Comparison of ENCODE assay signal across 8 cellular contexts in the genomic region with DNA sequence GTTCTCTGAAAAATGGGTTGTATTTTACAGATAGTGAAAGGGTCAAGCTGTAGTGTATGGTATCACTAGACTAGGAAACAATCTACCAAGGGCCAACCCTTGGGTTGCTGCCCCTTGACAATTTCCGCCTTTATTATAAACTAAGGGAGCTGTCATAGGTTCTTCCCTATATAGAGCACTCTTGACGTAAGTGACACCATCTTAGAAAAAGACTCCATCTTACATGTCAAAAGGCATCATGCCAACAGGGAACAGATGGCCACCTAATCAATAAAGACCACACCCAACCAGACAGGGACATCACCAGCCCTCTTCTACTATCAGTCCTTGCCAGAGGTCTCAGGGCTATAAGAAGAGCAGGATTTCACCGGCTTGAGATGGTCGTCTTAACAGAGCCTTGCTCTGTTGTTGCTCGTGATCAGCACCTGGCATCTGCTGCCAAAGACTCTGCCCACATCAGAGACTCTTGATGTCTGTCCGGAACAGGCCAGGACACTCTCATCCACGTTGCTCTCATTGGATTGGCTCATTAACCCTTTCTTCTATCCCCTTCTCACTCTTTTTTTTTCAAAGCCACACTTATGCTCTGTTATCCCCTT.
DNase-seq lines count a peak whose midpoint lies in the region; ATAC-seq and TF ChIP-seq lines count a peak whose summit lies in the region.
"Not testable (repeated sequence)": the region's sequence is repeated elsewhere in the genome, so short reads cannot be mapped to it uniquely, and the experiment has no call there.

No MANE protein-coding gene starts in this region.

- H2AFZ ChIP-seq in Karpas-422 (ENCODE audit: low read length): not testable (repeated sequence)

- H3K36me3 Mint-ChIP-seq in CD8-positive, alpha-beta T cell; activated CD8-positive, alpha-beta T cell treated with anti-CD3 and anti-CD28 coated beads, Interleukin-2, amount 10 ng/mL, durations not matched to agents 7 days and 5 days (ENCODE audit: low read depth); natural killer cell: not testable (repeated sequence)
- peaks cover 13% of the 10 kb centered on the region for H3K36me3 Mint-ChIP-seq in activated naive CD8-positive, alpha-beta T cell treated with anti-CD3 and anti-CD28 coated beads for 36 hours
- H3K36me3 Mint-ChIP-seq in stimulated activated naive CD8-positive, alpha-beta T cell treated with anti-CD3 and anti-CD28 coated beads, Interleukin-15, Interleukin-2, amounts not matched to agents 100 ng/mL and 50 ng/mL, for 24 hours (ENCODE audit: low read depth): peaks cover 17% of the 10 kb centered on the region

- peak overlapping the region; percentile 15 for H3K9ac ChIP-seq in Karpas-422 (ENCODE audit: low read length)

- CTCF ChIA-PET in CD8-positive, alpha-beta T cell (lab: Charles Lee); activated CD8-positive, alpha-beta T cell treated with anti-CD3 and anti-CD28 coated beads, Interleukin-2, amount 10 ng/mL, durations not matched to agents 7 days and 5 days (lab: Charles Lee): not testable (repeated sequence)

- H3K4me3 ChIP-seq in CD8-positive, alpha-beta T cell (ENCODE audit: low read depth, low read length); Karpas-422 (ENCODE audit: low read length): not testable (repeated sequence)

- intact Hi-C loops in CD8-positive, alpha-beta T cell (cut with DNase I, micrococcal nuclease); natural killer cell (cut with micrococcal nuclease): not testable (repeated sequence)

- H3K9me3 ChIP-seq in CD8-positive, alpha-beta T cell (ENCODE audit: low read length); Karpas-422 (ENCODE audit: low read length): not testable (repeated sequence)

- POLR2A ChIA-PET in CD8-positive, alpha-beta T cell (lab: Charles Lee); activated CD8-positive, alpha-beta T cell treated with anti-CD3 and anti-CD28 coated beads, Interleukin-2, amount 10 ng/mL, durations not matched to agents 7 days and 5 days (lab: Charles Lee): not testable (repeated sequence)

- peak overlapping the region; percentile 44 for H3K4me2 ChIP-seq in Karpas-422 (ENCODE audit: low read depth, low read length, poor library complexity, severe bottlenecking)

- H3K27me3 ChIP-seq in CD8-positive, alpha-beta T cell (ENCODE audit: insufficient read depth, low read length); Karpas-422 (ENCODE audit: low read length): not testable (repeated sequence)

- ATAC-seq in CD8-positive, alpha-beta T cell; activated CD8-positive, alpha-beta T cell treated with anti-CD3 and anti-CD28 coated beads, Interleukin-2, amount 10 ng/mL, durations not matched to agents 7 days and 5 days; natural killer cell: not testable (repeated sequence)

- not testable (repeated sequence) for H3K4me3 Mint-ChIP-seq in CD8-positive, alpha-beta T cell; activated CD8-positive, alpha-beta T cell treated with anti-CD3 and anti-CD28 coated beads, Interleukin-2, amount 10 ng/mL, durations not matched to agents 7 days and 5 days; activated naive CD8-positive, alpha-beta T cell treated with anti-CD3 and anti-CD28 coated beads for 36 hours; natural killer cell
- H3K4me3 Mint-ChIP-seq in stimulated activated naive CD8-positive, alpha-beta T cell treated with anti-CD3 and anti-CD28 coated beads, Interleukin-15, Interleukin-2, amounts not matched to agents 100 ng/mL and 50 ng/mL, for 24 hours: peak overlapping the region; percentile 47

- peaks cover 19% of the 10 kb centered on the region for H3K4me1 Mint-ChIP-seq in CD8-positive, alpha-beta T cell (ENCODE audit: low read depth)
- peaks cover 33% of the 10 kb centered on the region for H3K4me1 Mint-ChIP-seq in activated CD8-positive, alpha-beta T cell treated with anti-CD3 and anti-CD28 coated beads, Interleukin-2, amount 10 ng/mL, durations not matched to agents 7 days and 5 days (ENCODE audit: low read depth)
- peaks cover 15% of the 10 kb centered on the region for H3K4me1 Mint-ChIP-seq in activated naive CD8-positive, alpha-beta T cell treated with anti-CD3 and anti-CD28 coated beads for 36 hours
- H3K4me1 Mint-ChIP-seq in natural killer cell: peaks cover 5 to 14% of the 10 kb centered on the region in 2 donors
- peaks cover 57% of the 10 kb centered on the region for H3K4me1 Mint-ChIP-seq in stimulated activated naive CD8-positive, alpha-beta T cell treated with anti-CD3 and anti-CD28 coated beads, Interleukin-15, Interleukin-2, amounts not matched to agents 100 ng/mL and 50 ng/mL, for 24 hours (ENCODE audit: low read depth)

- peak overlapping the region; percentile 71 for H3K27ac Mint-ChIP-seq in CD8-positive, alpha-beta T cell
- H3K27ac Mint-ChIP-seq in activated CD8-positive, alpha-beta T cell treated with anti-CD3 and anti-CD28 coated beads, Interleukin-2, amount 10 ng/mL, durations not matched to agents 7 days and 5 days: peak overlapping the region; percentile 23
- peak overlapping the region; percentile 66 for H3K27ac Mint-ChIP-seq in activated naive CD8-positive, alpha-beta T cell treated with anti-CD3 and anti-CD28 coated beads for 36 hours
- peak overlapping the region; percentile 54 to 81 for H3K27ac Mint-ChIP-seq in natural killer cell
- H3K27ac Mint-ChIP-seq in stimulated activated naive CD8-positive, alpha-beta T cell treated with anti-CD3 and anti-CD28 coated beads, Interleukin-15, Interleukin-2, amounts not matched to agents 100 ng/mL and 50 ng/mL, for 24 hours: peak overlapping the region; percentile 94

- TF ChIP-seq POLR2A in erythroblast (IDR thresholded peaks at IDR 0.05; ENCODE audit: low read length): peak; percentile 78

- DNase-seq in CD8-positive, alpha-beta T cell; Karpas-422; activated CD8-positive, alpha-beta T cell treated with anti-CD3 and anti-CD28 coated beads, Interleukin-2, amount 10 ng/mL, durations not matched to agents 7 days and 5 days; activated naive CD8-positive, alpha-beta T cell treated with anti-CD3 and anti-CD28 coated beads for 36 hours; erythroblast (lab: John Stamatoyannopoulos, UW); natural killer cell: not testable (repeated sequence)
- peak; percentile 18 for DNase-seq in SW480 (ENCODE audit: low spot score)

- H4K20me1 ChIP-seq in Karpas-422 (ENCODE audit: insufficient read depth, low read depth, low read length): not testable (repeated sequence)

- not testable (repeated sequence) for H3K27ac ChIP-seq in CD8-positive, alpha-beta T cell (ENCODE audit: low read depth, low read length)
- peak overlapping the region; percentile 95 for H3K27ac ChIP-seq in Karpas-422 (ENCODE audit: low read length)

- not testable (repeated sequence) for H3K9me3 Mint-ChIP-seq in CD8-positive, alpha-beta T cell; activated CD8-positive, alpha-beta T cell treated with anti-CD3 and anti-CD28 coated beads, Interleukin-2, amount 10 ng/mL, durations not matched to agents 7 days and 5 days (ENCODE audit: insufficient read depth); activated naive CD8-positive, alpha-beta T cell treated with anti-CD3 and anti-CD28 coated beads for 36 hours; natural killer cell; stimulated activated naive CD8-positive, alpha-beta T cell treated with anti-CD3 and anti-CD28 coated beads, Interleukin-15, Interleukin-2, amounts not matched to agents 100 ng/mL and 50 ng/mL, for 24 hours

- not testable (repeated sequence) for H3K4me1 ChIP-seq in CD8-positive, alpha-beta T cell (ENCODE audit: insufficient read depth, low read length)
- peaks cover 68% of the 10 kb centered on the region for H3K4me1 ChIP-seq in Karpas-422 (ENCODE audit: low read length)

- H3K36me3 ChIP-seq in CD8-positive, alpha-beta T cell (ENCODE audit: insufficient read depth, low read length); Karpas-422 (ENCODE audit: insufficient read depth, low read length): not testable (repeated sequence)

- not testable (repeated sequence) for H3K9me2 ChIP-seq in Karpas-422 (replicated peaks; ENCODE audit: insufficient read depth, low read length)

- not testable (repeated sequence) for TF ChIP-seq CTCF in CD8-positive, alpha-beta T cell (IDR thresholded peaks at IDR 0.05); natural killer cell (IDR thresholded peaks at IDR 0.05)

- H3K27me3 Mint-ChIP-seq in CD8-positive, alpha-beta T cell (ENCODE audit: low read depth); activated CD8-positive, alpha-beta T cell treated with anti-CD3 and anti-CD28 coated beads, Interleukin-2, amount 10 ng/mL, durations not matched to agents 7 days and 5 days (ENCODE audit: low read depth); activated naive CD8-positive, alpha-beta T cell treated with anti-CD3 and anti-CD28 coated beads for 36 hours; natural killer cell (ENCODE audit: low read depth in 2 of 2); stimulated activated naive CD8-positive, alpha-beta T cell treated with anti-CD3 and anti-CD28 coated beads, Interleukin-15, Interleukin-2, amounts not matched to agents 100 ng/mL and 50 ng/mL, for 24 hours: not testable (repeated sequence)

- H3K79me2 ChIP-seq in Karpas-422 (ENCODE audit: low read length): peaks cover 36% of the 10 kb centered on the region

Comparison
In these comparisons a context has a peak if more than half of its experiments do, and no peak if none do; other contexts are left out.
1. H3K27ac Mint-ChIP-seq: peak in every context shown above with its lines; median percentile 94 in stimulated activated naive CD8-positive, alpha-beta T cell treated with anti-CD3 and anti-CD28 coated beads, Interleukin-15, Interleukin-2, amounts not matched to agents 100 ng/mL and 50 ng/mL, for 24 hours; 71 in CD8-positive, alpha-beta T cell; 68 in natural killer cell; 66 in activated naive CD8-positive, alpha-beta T cell treated with anti-CD3 and anti-CD28 coated beads for 36 hours; 23 in activated CD8-positive, alpha-beta T cell treated with anti-CD3 and anti-CD28 coated beads, Interleukin-2, amount 10 ng/mL, durations not matched to agents 7 days and 5 days.